23 cellular contexts compared by ENCODE assay signal in genomic region chr7:55189447-55189760, GRCh38.
DNase-seq lines count a peak whose midpoint lies in the region; ATAC-seq and TF ChIP-seq lines count a peak whose summit lies in the region.
"Had no signal": no experiment of that assay in that cellular context is flagged by ENCODE, and none has a peak within 500 bp of the region (broad histone marks: within the 10 kb centered on the region; RNA-seq: fewer than 3 reads in every experiment).

No MANE protein-coding gene starts in this region.

- H3K23ac ChIP-seq in mesendoderm (ENCODE audit: low read length), result no peak overlapping the region

- peaks cover 18% of the 10 kb centered on the region for H3K36me3 ChIP-seq in left ventricle myocardium inferior
- peaks cover 27% of the 10 kb centered on the region for H3K36me3 ChIP-seq in brain microvascular endothelial cell (replicated peaks)
- no peaks in the 10 kb centered on the region for H3K36me3 ChIP-seq in mesendoderm (ENCODE audit: control insufficient read depth, insufficient read depth, low read length)
- H3K36me3 ChIP-seq in uterus, result no peaks in the 10 kb centered on the region
- H3K36me3 ChIP-seq: BLaER1 had no signal

- POLR2A ChIA-PET in naive thymus-derived CD8-positive, alpha-beta T cell (lab: Charles Lee), result no interaction called here

- H3K4me3 Mint-ChIP-seq in naive thymus-derived CD8-positive, alpha-beta T cell, result no peak overlapping the region
- H3K4me3 Mint-ChIP-seq: activated B cell treated with CpG ODN at 0.5 μM for 24 hours; activated CD4-positive, alpha-beta memory T cell treated with anti-CD3 and anti-CD28 coated beads, Interleukin-2, amount 10 ng/mL, durations not matched to agents 7 days and 5 days had no signal

- DNase-seq in left ventricle myocardium inferior (no peak), Right ventricle myocardium inferior (ENCODE audit: missing footprints) (no peak), brain microvascular endothelial cell (no peak), mesendoderm (peak; percentile 19), uterus (no peak), cerebellar nuclear complex (lab: John Stamatoyannopoulos, UW) (no peak)
- no peak for DNase-seq in naive thymus-derived CD8-positive, alpha-beta T cell
- DNase-seq: activated B cell treated with CpG ODN at 0.5 μM for 24 hours; activated CD4-positive, alpha-beta memory T cell treated with anti-CD3 and anti-CD28 coated beads, Interleukin-2, amount 10 ng/mL, durations not matched to agents 7 days and 5 days; activated effector memory CD4-positive, alpha-beta T cell treated with anti-CD3 and anti-CD28 coated beads, Interleukin-2, amount 50 U/mL, for 16 hours; activated T-cell treated with anti-CD3 and anti-CD28 coated beads for 4 hours; DMS79 treated with DMSO at 0.1 percent for 48 hours; H7; kidney glomerular epithelial cell; NCI-H1048; NCI-H187; NCI-H2227 treated with DMSO at 0.1 percent for 48 hours; NCI-H748 treated with DMSO at 0.1 percent for 48 hours; RPMI8226; stimulated activated CD4-positive, alpha-beta T cell treated with anti-CD3 and anti-CD28 coated beads, Interleukin-2, amount 100 ng/mL, for 24 hours had no signal

- H4K5ac ChIP-seq in mesendoderm (ENCODE audit: low read length), result no peak overlapping the region

- peaks cover 0 to 48% (median 14%) of the 10 kb centered on the region in 5 donors for H3K27me3 Mint-ChIP-seq in naive thymus-derived CD8-positive, alpha-beta T cell

- no peak for TF ChIP-seq CTCF in left ventricle myocardium inferior (IDR thresholded peaks at IDR 0.05; ENCODE audit: borderline replicate concordance)
- peak; percentile 8 for TF ChIP-seq CTCF in brain microvascular endothelial cell (IDR thresholded peaks at IDR 0.05; ENCODE audit: low read depth, low read length, missing control alignments)
- TF ChIP-seq CTCF in uterus (IDR thresholded peaks at IDR 0.05), result peak in 1 of 4 experiments; percentile 6

- H2BK120ac ChIP-seq in mesendoderm (ENCODE audit: low read depth, low read length), result no peak overlapping the region

- H3K79me2 ChIP-seq in mesendoderm (ENCODE audit: control insufficient read depth, insufficient read depth, low read length), result no peaks in the 10 kb centered on the region

- H3K27me3 ChIP-seq in left ventricle myocardium inferior (ENCODE audit: low read depth) (no peaks in the 10 kb centered on the region), brain microvascular endothelial cell (replicated peaks) (no peaks in the 10 kb centered on the region), mesendoderm (ENCODE audit: insufficient read depth, low read length, poor library complexity) (no peaks in the 10 kb centered on the region), uterus (no peaks in the 10 kb centered on the region)
- H3K27me3 ChIP-seq: BLaER1 had no signal

- no peak overlapping the region for H2BK5ac ChIP-seq in mesendoderm (ENCODE audit: low read length)

- ATAC-seq in Right ventricle myocardium inferior (no peak), GM21529 (IDR thresholded peaks at IDR 0.05; ENCODE audit: unreplicated experiment) (no peak)
- ATAC-seq in naive thymus-derived CD8-positive, alpha-beta T cell, result no peak
- ATAC-seq: A549 had no signal

- peaks cover 0 to 4% (median 0%) of the 10 kb centered on the region in 9 donors for H3K9me3 Mint-ChIP-seq in naive thymus-derived CD8-positive, alpha-beta T cell
- H3K9me3 Mint-ChIP-seq: activated B cell treated with CpG ODN at 0.5 μM for 24 hours; activated CD4-positive, alpha-beta memory T cell treated with anti-CD3 and anti-CD28 coated beads, Interleukin-2, amount 10 ng/mL, durations not matched to agents 7 days and 5 days had no signal

- H3K18ac ChIP-seq in mesendoderm (ENCODE audit: low read length), result no peak overlapping the region

- no peak overlapping the region for H3K27ac Mint-ChIP-seq in naive thymus-derived CD8-positive, alpha-beta T cell
- H3K27ac Mint-ChIP-seq: activated B cell treated with CpG ODN at 0.5 μM for 24 hours; activated CD4-positive, alpha-beta memory T cell treated with anti-CD3 and anti-CD28 coated beads, Interleukin-2, amount 10 ng/mL, durations not matched to agents 7 days and 5 days had no signal

- intact Hi-C loops in left ventricle myocardium inferior (cut with micrococcal nuclease) (no loop called here), Right ventricle myocardium inferior (cut with DNase I) (no loop called here), uterus (cut with DNase I; ENCODE audit: low total_unique reads) (no loop called here)

- no peak overlapping the region for H4K8ac ChIP-seq in mesendoderm (ENCODE audit: low read depth, low read length)

- no peak overlapping the region for H3K4me2 ChIP-seq in mesendoderm (ENCODE audit: low read length)
- H3K4me2 ChIP-seq: A549, BLaER1 had no signal

- H3K9ac ChIP-seq in mesendoderm (ENCODE audit: low read length), result no peak overlapping the region
- H3K9ac ChIP-seq: BLaER1 had no signal

- H3K79me1 ChIP-seq in mesendoderm (ENCODE audit: low read length), result no peaks in the 10 kb centered on the region

- peaks cover 0 to 3% (median 0%) of the 10 kb centered on the region in 4 donors for H3K4me1 Mint-ChIP-seq in naive thymus-derived CD8-positive, alpha-beta T cell
- H3K4me1 Mint-ChIP-seq: activated B cell treated with CpG ODN at 0.5 μM for 24 hours had no signal

- in situ Hi-C loops in brain microvascular endothelial cell (cut with HindIII; ENCODE audit: low pct_ligation_motif_present, low sequenced_read_pairs), result no loop called here

- no peak overlapping the region for H2AK5ac ChIP-seq in mesendoderm (ENCODE audit: low read length)

- no CpG with 5 or more reads among the region's 6 CpGs for WGBS in mesendoderm (ENCODE audit: extremely low coverage, insufficient coverage, low lambda C conversion rate)

- H3K27ac ChIP-seq in left ventricle myocardium inferior (replicated peaks), result peak overlapping the region; percentile 33
- no peak overlapping the region for H3K27ac ChIP-seq in brain microvascular endothelial cell
- no peak overlapping the region for H3K27ac ChIP-seq in mesendoderm (ENCODE audit: low read depth, low read length)
- peak overlapping the region; percentile 15 to 52 for H3K27ac ChIP-seq in uterus
- H3K27ac ChIP-seq: BLaER1 had no signal

- TF ChIP-seq POLR2A in uterus (IDR thresholded peaks at IDR 0.05), result no peak

- H2BK15ac ChIP-seq in mesendoderm (replicated peaks; ENCODE audit: low read depth), result no peak overlapping the region

- H3K9me3 ChIP-seq in left ventricle myocardium inferior (replicated peaks) (no peaks in the 10 kb centered on the region), uterus (no peaks in the 10 kb centered on the region)
- H3K9me3 ChIP-seq: A549, BLaER1 had no signal

- no peaks in the 10 kb centered on the region for H3K36me3 Mint-ChIP-seq in naive thymus-derived CD8-positive, alpha-beta T cell

- H3K56ac ChIP-seq in mesendoderm (ENCODE audit: low read length), result no peak overlapping the region

- H3K4me1 ChIP-seq in left ventricle myocardium inferior (peaks cover 55% of the 10 kb centered on the region), mesendoderm (ENCODE audit: control insufficient read depth, low read depth, low read length) (peaks cover 5% of the 10 kb centered on the region), uterus (no peaks in the 10 kb centered on the region)

- H3K4me3 ChIP-seq in left ventricle myocardium inferior, result no peak overlapping the region
- no peak overlapping the region for H3K4me3 ChIP-seq in brain microvascular endothelial cell (ENCODE audit: low read depth, low read length)
- H3K4me3 ChIP-seq in mesendoderm (ENCODE audit: low read length), result no peak overlapping the region
- H3K4me3 ChIP-seq in uterus, result no peak overlapping the region
- H3K4me3 ChIP-seq: A549, BLaER1 had no signal

- no peak overlapping the region for H3K4ac ChIP-seq in mesendoderm (ENCODE audit: low read depth, low read length)

Comparison
In these comparisons a context has a peak if more than half of its experiments do, and no peak if none do; other contexts are left out.
1. H3K27ac ChIP-seq: peak in left ventricle myocardium inferior (single experiment) and uterus (2 of 2); none in brain microvascular endothelial cell (single experiment) and mesendoderm (single experiment).